ENCODE assay signal across 9 cellular contexts in the genomic region with DNA sequence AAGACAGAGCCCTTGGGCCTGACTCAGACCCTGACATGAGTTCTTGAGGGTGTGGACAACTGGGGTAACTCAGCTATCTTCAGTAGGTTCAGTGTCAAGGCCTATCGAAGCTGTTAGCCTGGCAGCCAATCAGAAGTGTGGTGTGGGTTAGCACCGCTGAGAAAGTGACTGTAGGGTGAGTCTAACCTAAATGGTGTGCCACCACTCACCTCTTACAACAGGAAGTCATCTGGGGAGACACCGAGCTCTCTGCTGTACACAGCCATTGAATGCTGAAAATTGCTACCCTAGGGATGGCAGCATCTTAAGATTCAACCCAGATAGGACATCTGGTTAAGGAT. TPM values are rescaled to one million over a fixed set of nuclear protein-coding genes. Genes with fewer than 3 reads are reported as not detected.
DNase-seq lines count a peak whose midpoint lies in the region; ATAC-seq and TF ChIP-seq lines count a peak whose summit lies in the region.
"Had no signal": no experiment of that assay in that cellular context is flagged by ENCODE, and none has a peak within 500 bp of the region (broad histone marks: within the 10 kb centered on the region; RNA-seq: fewer than 3 reads in every experiment).

No MANE protein-coding gene starts in this region.

- POLR2A ChIA-PET in CD8-positive, alpha-beta T cell (lab: Charles Lee), result interaction anchor here (1.0 to 2.2 kb wide), 11 partner anchors 8 to 89 kb away, joined by 3 to 24 read pairs (median 5); a partner anchor contains a TSS

- H3K27me3 ChIP-seq in CD8-positive, alpha-beta T cell (ENCODE audit: insufficient read depth, low read length), result no peaks in the 10 kb centered on the region
- H3K27me3 ChIP-seq in testis, result no peaks in the 10 kb centered on the region

- peak overlapping the region; percentile 33 for H3K27ac ChIP-seq in CD8-positive, alpha-beta T cell (ENCODE audit: low read depth, low read length)
- H3K27ac ChIP-seq in testis, result no peak overlapping the region

- peaks cover 54% of the 10 kb centered on the region for H3K4me1 ChIP-seq in CD8-positive, alpha-beta T cell (ENCODE audit: insufficient read depth, low read length)
- peaks cover 21% of the 10 kb centered on the region for H3K4me1 ChIP-seq in testis

- peaks cover 69% of the 10 kb centered on the region for H3K4me1 Mint-ChIP-seq in CD8-positive, alpha-beta T cell (ENCODE audit: low read depth)

- no peaks in the 10 kb centered on the region for H3K9me3 Mint-ChIP-seq in CD8-positive, alpha-beta T cell
- H3K9me3 Mint-ChIP-seq in activated naive CD4-positive, alpha-beta T cell treated with anti-CD3 and anti-CD28 coated beads, Interleukin-2, amount 50 U/mL, for 72 hours, result peaks cover 0 to 5% of the 10 kb centered on the region in 2 donors

- H3K27ac Mint-ChIP-seq in CD8-positive, alpha-beta T cell, result peak overlapping the region; percentile 95
- peak overlapping the region; percentile 91 to 94 for H3K27ac Mint-ChIP-seq in activated naive CD4-positive, alpha-beta T cell treated with anti-CD3 and anti-CD28 coated beads, Interleukin-2, amount 50 U/mL, for 72 hours

- CTCF ChIA-PET in CD8-positive, alpha-beta T cell (lab: Charles Lee), result interaction anchor here (0.6 to 26.7 kb wide), 12 partner anchors 10 to 112 kb away, joined by 3 to 709 read pairs (median 4); a partner anchor contains a TSS

- no peak for TF ChIP-seq POLR2A in testis (IDR thresholded peaks at IDR 0.05)

- no peaks in the 10 kb centered on the region for H3K9me3 ChIP-seq in CD8-positive, alpha-beta T cell (ENCODE audit: low read length)
- H3K9me3 ChIP-seq in testis, result no peaks in the 10 kb centered on the region

- intact Hi-C loops in CD8-positive, alpha-beta T cell (cut with DNase I, micrococcal nuclease), result loop anchor here (1.0 kb wide), 2 partner anchors 11 to 31 kb away; no protein-coding TSS in a partner anchor
- intact Hi-C loops in testis (cut with DNase I; ENCODE audit: low total_unique reads), result no loop called here

- peaks cover 2% of the 10 kb centered on the region for H3K36me3 Mint-ChIP-seq in CD8-positive, alpha-beta T cell
- H3K36me3 Mint-ChIP-seq in activated naive CD4-positive, alpha-beta T cell treated with anti-CD3 and anti-CD28 coated beads, Interleukin-2, amount 50 U/mL, for 72 hours, result peaks cover 6 to 13% of the 10 kb centered on the region in 2 donors

- peak; percentile 60 to 88 (median 74) for DNase-seq in CD8-positive, alpha-beta T cell
- DNase-seq in activated CD4-positive, alpha-beta T cell treated with anti-CD3 and anti-CD28 coated beads, Interleukin-2, amount 50 U/mL, for 1 hour, result peak; percentile 71
- DNase-seq in activated naive CD4-positive, alpha-beta T cell treated with anti-CD3 and anti-CD28 coated beads, Interleukin-2, amount 50 U/mL, for 72 hours (ENCODE audit: low spot score in 2 of 2), result peak; percentile 66 to 88
- peak; percentile 80 for DNase-seq in stimulated activated CD4-positive, alpha-beta T cell treated with anti-CD3 and anti-CD28 coated beads, Interleukin-4, amount 100 ng/mL, for 24 hours
- DNase-seq in testis (no peak), NCI-H146 (lab: John Stamatoyannopoulos, UW) (no peak), RKO (ENCODE audit: low spot score) (no peak), NCI-H2227 (lab: John Stamatoyannopoulos, UW; ENCODE audit: unreplicated experiment) (no peak)
- DNase-seq: NCI-H2029 treated with DMSO at 0.1 percent for 48 hours had no signal

- peak; percentile 83 for ATAC-seq in CD8-positive, alpha-beta T cell
- peak; percentile 77 to 87 for ATAC-seq in activated naive CD4-positive, alpha-beta T cell treated with anti-CD3 and anti-CD28 coated beads, Interleukin-2, amount 50 U/mL, for 72 hours

- peak overlapping the region; percentile 55 for H3K4me3 Mint-ChIP-seq in CD8-positive, alpha-beta T cell

- WGBS in testis, 2 donors, result 93% methylated on average over 3 of the region's 3 CpGs

- no peak overlapping the region for H3K4me3 ChIP-seq in CD8-positive, alpha-beta T cell (ENCODE audit: low read depth, low read length)
- no peak overlapping the region for H3K4me3 ChIP-seq in testis

- no peaks in the 10 kb centered on the region for H3K36me3 ChIP-seq in CD8-positive, alpha-beta T cell (ENCODE audit: insufficient read depth, low read length)
- no peaks in the 10 kb centered on the region for H3K36me3 ChIP-seq in testis (ENCODE audit: low read depth, missing control alignments)

- no peak for TF ChIP-seq CTCF in CD8-positive, alpha-beta T cell (IDR thresholded peaks at IDR 0.05)
- no peak for TF ChIP-seq CTCF in testis (IDR thresholded peaks at IDR 0.05)

- no peaks in the 10 kb centered on the region for H3K27me3 Mint-ChIP-seq in CD8-positive, alpha-beta T cell (ENCODE audit: low read depth)

RNA-seq across cellular contexts. Expression of a gene that starts 44.6 kb away (rescaled TPM):
- total RNA-seq in CD8-positive, alpha-beta T cell, result 100 to 1,000 TPM; 209 to 213 TPM
- total RNA-seq in activated naive CD4-positive, alpha-beta T cell treated with anti-CD3 and anti-CD28 coated beads, Interleukin-2, amount 50 U/mL, for 72 hours, result 100 to 1,000 TPM; 212 to 239 TPM
- total RNA-seq in testis, result 1 to 10 TPM; 4.3 to 8.4 TPM
- polyA plus RNA-seq in testis (ENCODE audit: insufficient read depth, low read depth, low replicate concordance), result 5.9 TPM

Comparison
In these comparisons a context has a peak if more than half of its experiments do, and no peak if none do; other contexts are left out.
1. DNase-seq: peak in CD8-positive, alpha-beta T cell (7 of 7), activated CD4-positive, alpha-beta T cell treated with anti-CD3 and anti-CD28 coated beads, Interleukin-2, amount 50 U/mL, for 1 hour (single experiment), activated naive CD4-positive, alpha-beta T cell treated with anti-CD3 and anti-CD28 coated beads, Interleukin-2, amount 50 U/mL, for 72 hours (2 of 2) and stimulated activated CD4-positive, alpha-beta T cell treated with anti-CD3 and anti-CD28 coated beads, Interleukin-4, amount 100 ng/mL, for 24 hours (single experiment); none in testis (single experiment), NCI-H146 (single experiment), RKO (single experiment) and NCI-H2227 (single experiment).
2. RNA of a gene that starts 44.6 kb away (total RNA-seq): 212 to 239 TPM in activated naive CD4-positive, alpha-beta T cell treated with anti-CD3 and anti-CD28 coated beads, Interleukin-2, amount 50 U/mL, for 72 hours and 209 to 213 TPM in CD8-positive, alpha-beta T cell; 4.3 to 8.4 TPM in testis; every median in the first group is over 10 times any median in the second.